In genomic region chr4:55437823-55438222, GRCh38 we compare ENCODE assay signal across 25 cellular contexts. TPM values are rescaled to one million over a fixed set of nuclear protein-coding genes. Genes with fewer than 3 reads are reported as not detected.
A peak's percentile ranks its signal among the peaks of the same experiment; 100 is the strongest.
DNase-seq lines count a peak whose midpoint lies in the region; ATAC-seq, FAIRE-seq and TF ChIP-seq lines count a peak whose summit lies in the region.
"Had no signal": no experiment of that assay in that cellular context is flagged by ENCODE, and none has a peak within 500 bp of the region (broad histone marks: within the 10 kb centered on the region; RNA-seq: fewer than 3 reads in every experiment).

No MANE protein-coding gene starts in this region.

- no peak for DNase-seq in cardiac muscle cell (ENCODE audit: low read depth in 1 of 2, low spot score in 1 of 2)
- DNase-seq in right atrium auricular region (ENCODE audit: low spot score), result no peak
- no peak for DNase-seq in epithelial cell of prostate (ENCODE audit: low read depth, low spot score)
- DNase-seq in pancreas, result no peak
- DNase-seq in type B pancreatic cell (ENCODE audit: extremely low spot score, unreplicated experiment), result no peak
- no peak for DNase-seq in GM23338 (ENCODE audit: low spot score)
- DNase-seq in NCI-H146 (lab: John Stamatoyannopoulos, UW), result no peak
- DNase-seq: activated CD4-positive, alpha-beta T cell treated with anti-CD3 and anti-CD28 coated beads for 4 hours; activated CD8-positive, alpha-beta memory T cell treated with anti-CD3 and anti-CD28 coated beads for 24 hours; activated T-cell treated with anti-CD3 and anti-CD28 coated beads for 4 hours; amniotic stem cell; effector memory CD4-positive, alpha-beta T cell; islet precursor cell; left ventricle myocardium superior; NCI-H1436 treated with DMSO at 0.1 percent for 48 hours; SHP77 treated with DMSO at 0.1 percent for 48 hours; stimulated activated CD4-positive, alpha-beta T cell treated with anti-CD3 and anti-CD28 coated beads, Interleukin-15, amount 100 ng/mL, for 24 hours had no signal

- ATAC-seq in pancreas (peak; percentile 32 to 66 (median 54)), HG03457 (IDR thresholded peaks at IDR 0.05; ENCODE audit: unreplicated experiment) (no peak), GM23338 (no peak)
- ATAC-seq: left ventricle myocardium superior; stimulated activated memory B cell treated with anti-CD40 and anti-IgM and Interleukin-4, amounts not matched to agents 10 μg/mL and 1 μg/mL and 100 μg/mL, for 72 hours had no signal

- H3K27me3 ChIP-seq in cardiac muscle cell (no peaks in the 10 kb centered on the region), right atrium auricular region (no peaks in the 10 kb centered on the region), pancreas (no peaks in the 10 kb centered on the region), GM23338 (ENCODE audit: insufficient read depth) (no peaks in the 10 kb centered on the region)
- H3K27me3 ChIP-seq: breast epithelium had no signal

- H3K79me2 ChIP-seq in GM23338 (replicated peaks; ENCODE audit: insufficient read depth), result no peaks in the 10 kb centered on the region

- H3K27me3 Mint-ChIP-seq in type B pancreatic cell (no peaks in the 10 kb centered on the region), GM23338 (ENCODE audit: insufficient read depth, low read depth, poor library complexity) (no peaks in the 10 kb centered on the region)
- H3K27me3 Mint-ChIP-seq: activated naive CD4-positive, alpha-beta T cell treated with anti-CD3 and anti-CD28 coated beads, Interleukin-2, amount 50 U/mL, for 24 hours; IgD-negative memory B cell; stimulated activated memory B cell treated with anti-CD40 and anti-IgM and Interleukin-4, amounts not matched to agents 10 μg/mL and 1 μg/mL and 100 μg/mL, for 72 hours had no signal

- H2AFZ ChIP-seq in GM23338, result no peak overlapping the region
- H2AFZ ChIP-seq: GM23248 had no signal

- H4K20me1 ChIP-seq in GM23338 (replicated peaks; ENCODE audit: insufficient read depth), result no peaks in the 10 kb centered on the region

- no peaks in the 10 kb centered on the region for H3K4me1 ChIP-seq in cardiac muscle cell (ENCODE audit: low read depth)
- H3K4me1 ChIP-seq in right atrium auricular region, result peaks cover 0 to 6% of the 10 kb centered on the region in 2 donors
- peaks cover 15 to 22% (median 18%) of the 10 kb centered on the region in 3 donors for H3K4me1 ChIP-seq in pancreas
- peaks cover 11% of the 10 kb centered on the region for H3K4me1 ChIP-seq in GM23338 (ENCODE audit: insufficient read depth)
- H3K4me1 ChIP-seq: breast epithelium had no signal

- H3K4me3 Mint-ChIP-seq in type B pancreatic cell (no peak overlapping the region), GM23338 (no peak overlapping the region)
- H3K4me3 Mint-ChIP-seq: activated naive CD4-positive, alpha-beta T cell treated with anti-CD3 and anti-CD28 coated beads, Interleukin-2, amount 50 U/mL, for 24 hours; IgD-negative memory B cell; nephron; stimulated activated memory B cell treated with anti-CD40 and anti-IgM and Interleukin-4, amounts not matched to agents 10 μg/mL and 1 μg/mL and 100 μg/mL, for 72 hours had no signal

- FAIRE-seq in pancreas (lab: Jason Lieb, UNC), result no peak
- FAIRE-seq: RCC 7860 had no signal

- H3K4me3 ChIP-seq in cardiac muscle cell (no peak overlapping the region), right atrium auricular region (no peak overlapping the region), pancreas (no peak overlapping the region), GM23338 (no peak overlapping the region)
- H3K4me3 ChIP-seq: breast epithelium, GM23248 had no signal

- no peak overlapping the region for H3K4me2 ChIP-seq in GM23338

- H3K36me3 ChIP-seq in cardiac muscle cell, result peaks cover 52% of the 10 kb centered on the region
- peaks cover 49% of the 10 kb centered on the region for H3K36me3 ChIP-seq in right atrium auricular region
- H3K36me3 ChIP-seq in pancreas, result peaks cover 0 to 24% (median 0%) of the 10 kb centered on the region in 3 donors
- H3K36me3 ChIP-seq in GM23338 (ENCODE audit: insufficient read depth), result peaks cover 21% of the 10 kb centered on the region
- H3K36me3 ChIP-seq: breast epithelium had no signal

- H3K9me3 ChIP-seq in cardiac muscle cell (ENCODE audit: low read depth) (no peaks in the 10 kb centered on the region), right atrium auricular region (no peaks in the 10 kb centered on the region), pancreas (no peaks in the 10 kb centered on the region)
- H3K9me3 ChIP-seq: breast epithelium had no signal

- H3K36me3 Mint-ChIP-seq in type B pancreatic cell, result peaks cover 23% of the 10 kb centered on the region
- H3K36me3 Mint-ChIP-seq in GM23338 (ENCODE audit: low read depth), result peaks cover 38% of the 10 kb centered on the region

- H3F3A ChIP-seq in GM23338 (replicated peaks; ENCODE audit: low read depth), result no peaks in the 10 kb centered on the region

- 16 to 40% methylated on average over 3 of the region's 3 CpGs for whole genome bisulfite sequencing in pancreas, 2 donors

- peak overlapping the region; percentile 68 for H3K27ac Mint-ChIP-seq in type B pancreatic cell
- no peak overlapping the region for H3K27ac Mint-ChIP-seq in GM23338
- H3K27ac Mint-ChIP-seq: activated naive CD4-positive, alpha-beta T cell treated with anti-CD3 and anti-CD28 coated beads, Interleukin-2, amount 50 U/mL, for 24 hours; IgD-negative memory B cell; nephron; stimulated activated memory B cell treated with anti-CD40 and anti-IgM and Interleukin-4, amounts not matched to agents 10 μg/mL and 1 μg/mL and 100 μg/mL, for 72 hours had no signal

- no peaks in the 10 kb centered on the region for H3K4me1 Mint-ChIP-seq in type B pancreatic cell (ENCODE audit: unreplicated experiment)
- peaks cover 21% of the 10 kb centered on the region for H3K4me1 Mint-ChIP-seq in GM23338
- H3K4me1 Mint-ChIP-seq: nephron had no signal

- intact Hi-C loops in pancreas (cut with DNase I), result no loop called here

- no peaks in the 10 kb centered on the region for H3K9me2 ChIP-seq in GM23338 (ENCODE audit: insufficient read depth)

- H3K27ac ChIP-seq in cardiac muscle cell (peak overlapping the region; percentile 49), right atrium auricular region (no peak overlapping the region), epithelial cell of prostate (peak overlapping the region; percentile 9), pancreas (peak overlapping the region; percentile 51 to 81 (median 72)), GM23338 (ENCODE audit: low read depth) (no peak overlapping the region)
- H3K27ac ChIP-seq: breast epithelium had no signal

- H3K9me3 Mint-ChIP-seq in type B pancreatic cell, result no peaks in the 10 kb centered on the region
- no peaks in the 10 kb centered on the region for H3K9me3 Mint-ChIP-seq in GM23338
- H3K9me3 Mint-ChIP-seq: activated naive CD4-positive, alpha-beta T cell treated with anti-CD3 and anti-CD28 coated beads, Interleukin-2, amount 50 U/mL, for 24 hours; IgD-negative memory B cell; nephron; stimulated activated memory B cell treated with anti-CD40 and anti-IgM and Interleukin-4, amounts not matched to agents 10 μg/mL and 1 μg/mL and 100 μg/mL, for 72 hours had no signal

- no peak for TF ChIP-seq CTCF in cardiac muscle cell (IDR thresholded peaks at IDR 0.05; ENCODE audit: low read depth, low read length)
- no peak for TF ChIP-seq CTCF in right atrium auricular region (IDR thresholded peaks at IDR 0.05)
- no peak for TF ChIP-seq CTCF in pancreas (IDR thresholded peaks at IDR 0.05)
- no peak for TF ChIP-seq CTCF in type B pancreatic cell (conservative IDR thresholded peaks at IDR 0.05)
- no peak for TF ChIP-seq CTCF in GM23338 (conservative IDR thresholded peaks at IDR 0.05; ENCODE audit: low read depth in 2 of 2)

TF ChIP-seq in GM23338, 12 proteins besides CTCF, POLR2A, EP300 and RAD21 (continues in another document):
- TF ChIP-seq ZNF114 (CRISPR knock-in tag; IDR thresholded peaks at IDR 0.05) (no peak), ZNF331 (CRISPR knock-in tag; IDR thresholded peaks at IDR 0.05; ENCODE audit: low read depth) (no peak), ETS1 (IDR thresholded peaks at IDR 0.05) (no peak), POLR2AphosphoS5 (IDR thresholded peaks at IDR 0.05; ENCODE audit: low read depth) (no peak)

RNA-seq across cellular contexts. Expression of gene TMEM165, which starts 42.1 kb away (rescaled TPM):
- total RNA-seq in cardiac muscle cell, result 107 and 124 TPM in 2 replicates
- polyA plus RNA-seq in cardiac muscle cell, result 90.8 and 109 TPM in 2 replicates
- total RNA-seq in right atrium auricular region, result 10 to 100 TPM; 75.5 to 90.1 TPM
- 10 to 100 TPM; 24.3 to 61.6 (median 44.9) TPM for total RNA-seq in pancreas
- polyA plus RNA-seq in pancreas, result 10 to 100 TPM; 34.2 to 41.0 TPM
- 69.2 and 96.0 TPM in 2 replicates for total RNA-seq in type B pancreatic cell (ENCODE audit: low replicate concordance)
- 170 and 171 TPM in 2 replicates for total RNA-seq in GM23338 (2014; rRNA removed; shearing (Covaris generic))
- polyA plus RNA-seq in GM23338 (2016; fragmentation: Nextera tagmentation; extraction: Ambion mirVana), result 120 and 125 TPM in 2 replicates

Comparison
In these comparisons a context has a peak if more than half of its experiments do, and no peak if none do; other contexts are left out.
1. H3K27ac ChIP-seq: peak in cardiac muscle cell (single experiment), epithelial cell of prostate (single experiment) and pancreas (4 of 4); none in right atrium auricular region (0 of 2) and GM23338 (single experiment).
2. ATAC-seq: peak in pancreas (4 of 4); none in HG03457 (single experiment) and GM23338 (single experiment).